In the genomic region with DNA sequence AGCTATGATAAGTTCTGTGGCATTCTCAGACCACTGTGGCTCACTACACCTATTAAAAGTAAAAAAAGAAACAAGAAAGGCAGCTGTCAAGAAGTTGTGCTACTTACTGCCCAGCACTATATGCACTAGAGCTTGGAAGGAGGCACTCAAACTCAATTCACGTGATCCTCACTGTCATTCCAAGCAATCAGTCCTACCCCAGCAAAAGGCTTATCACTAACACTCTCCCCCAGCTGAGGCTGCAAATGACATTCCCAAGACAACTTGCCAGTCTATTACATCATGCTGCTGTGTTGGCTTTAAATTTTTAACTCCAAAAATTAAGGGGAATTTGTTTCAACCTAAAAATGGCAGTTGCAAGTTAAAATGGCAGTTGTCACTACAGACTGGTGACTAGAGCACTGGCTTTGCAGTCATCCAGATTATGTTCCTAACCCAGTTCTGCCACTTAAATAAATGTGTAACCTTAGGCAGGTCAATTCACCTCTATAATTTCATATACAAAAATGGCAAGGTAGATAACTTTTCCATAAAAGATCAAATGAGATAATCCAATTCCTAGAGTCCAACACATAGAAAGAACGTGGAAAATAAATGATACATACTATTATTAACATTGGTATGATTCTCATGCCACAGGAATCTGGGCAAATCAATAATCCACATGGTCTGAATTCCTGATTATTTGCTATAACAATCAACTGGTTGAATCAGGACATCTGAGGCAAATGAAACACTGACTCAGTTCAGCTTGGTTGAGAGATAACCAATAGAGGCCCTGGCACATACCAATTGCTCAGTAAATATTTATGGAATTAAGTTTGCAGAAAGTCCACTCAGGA, we compare ENCODE assay signal across 11 cellular contexts. TPM values are rescaled to one million over a fixed set of nuclear protein-coding genes. Genes with fewer than 3 reads are reported as not detected.
A peak's percentile ranks its signal among the peaks of the same experiment; 100 is the strongest.
DNase-seq lines count a peak whose midpoint lies in the region; ATAC-seq and TF ChIP-seq lines count a peak whose summit lies in the region.
"Had no signal": no experiment of that assay in that cellular context is flagged by ENCODE, and none has a peak within 500 bp of the region (broad histone marks: within the 10 kb centered on the region; RNA-seq: fewer than 3 reads in every experiment).

No MANE protein-coding gene starts in this region.

- TF ChIP-seq EP300 in gastroesophageal sphincter (IDR thresholded peaks at IDR 0.05) = no peak

- TF ChIP-seq CTCF in HEK293 (tag by site-specific recombination; IDR thresholded peaks at IDR 0.05) (no peak), adrenal gland (IDR thresholded peaks at IDR 0.05) (no peak), gastroesophageal sphincter (IDR thresholded peaks at IDR 0.05) (no peak)

- peaks cover 55% of the 10 kb centered on the region for H3K4me1 ChIP-seq in HEK293 (ENCODE audit: control insufficient read depth, insufficient read depth, low read length)
- H3K4me1 ChIP-seq in adrenal gland (replicated peaks in 1 of 2) = peaks cover 39 to 77% of the 10 kb centered on the region in 2 donors
- H3K4me1 ChIP-seq in gastroesophageal sphincter = peaks cover 17 to 75% (median 50%) of the 10 kb centered on the region in 3 donors

- no peaks in the 10 kb centered on the region for H3K36me3 Mint-ChIP-seq in stimulated activated memory B cell treated with anti-CD40 and anti-IgM and Interleukin-4, amounts not matched to agents 10 μg/mL and 1 μg/mL and 100 μg/mL, for 72 hours
- no peaks in the 10 kb centered on the region for H3K36me3 Mint-ChIP-seq in activated naive CD4-positive, alpha-beta T cell treated with anti-CD3 and anti-CD28 coated beads for 36 hours (ENCODE audit: low read depth)

- H3K4me3 ChIP-seq in HEK293 (ENCODE audit: low read depth, low read length) (no peak overlapping the region), adrenal gland (no peak overlapping the region), gastroesophageal sphincter (no peak overlapping the region)

- H3K4me1 Mint-ChIP-seq in stimulated activated memory B cell treated with anti-CD40 and anti-IgM and Interleukin-4, amounts not matched to agents 10 μg/mL and 1 μg/mL and 100 μg/mL, for 72 hours = peaks cover 56% of the 10 kb centered on the region
- peaks cover 67% of the 10 kb centered on the region for H3K4me1 Mint-ChIP-seq in activated naive CD4-positive, alpha-beta T cell treated with anti-CD3 and anti-CD28 coated beads for 36 hours (ENCODE audit: low read depth)

- no peak for TF ChIP-seq POLR2A in adrenal gland (IDR thresholded peaks at IDR 0.05)
- no peak for TF ChIP-seq POLR2A in gastroesophageal sphincter (IDR thresholded peaks at IDR 0.05)

- WGBS in adrenal gland, 4 donors = 60 to 74% (median 67%) methylated on average over 2 of the region's 2 CpGs
- 40 to 54% methylated on average over 2 of the region's 2 CpGs for WGBS in gastroesophageal sphincter (ENCODE audit: low coverage in 1 of 2), 2 donors

- no peak overlapping the region for H3K27ac ChIP-seq in HEK293 (ENCODE audit: extremely low read depth, low read depth, low read length)
- H3K27ac ChIP-seq in adrenal gland = peak overlapping the region in 4 of 5 donors; percentile 10 to 69 (median 28)
- peak overlapping the region; percentile 5 to 41 (median 36) for H3K27ac ChIP-seq in gastroesophageal sphincter

- DNase-seq in adrenal gland = no peak
- no peak for DNase-seq in activated naive CD4-positive, alpha-beta T cell treated with anti-CD3 and anti-CD28 coated beads for 36 hours
- DNase-seq: activated T-cell treated with anti-CD3 and anti-CD28 coated beads, Interleukin-2, amount 50 U/mL, for 4 hours; midbrain; NCI-H748 treated with DMSO at 0.1 percent for 48 hours; T-helper 2 cell had no signal

- intact Hi-C loops in adrenal gland (cut with DNase I) = no loop called here
- intact Hi-C loops in activated naive CD4-positive, alpha-beta T cell treated with anti-CD3 and anti-CD28 coated beads for 36 hours (cut with micrococcal nuclease) = no loop called here

- H3K27me3 ChIP-seq in adrenal gland = no peaks in the 10 kb centered on the region
- no peaks in the 10 kb centered on the region for H3K27me3 ChIP-seq in gastroesophageal sphincter

- H3K36me3 ChIP-seq in HEK293 (ENCODE audit: control insufficient read depth in 2 of 2, insufficient read depth in 1 of 2, low read length in 2 of 2) (no peaks in the 10 kb centered on the region), adrenal gland (replicated peaks in 1 of 2) (no peaks in the 10 kb centered on the region), gastroesophageal sphincter (no peaks in the 10 kb centered on the region)

- CTCF ChIA-PET in HEK293 (lab: Yijun Ruan, JAX) = interaction anchor here (1.0 to 1.2 kb wide), 2 partner anchors 112 to 337 kb away, joined by 5 read pairs; no protein-coding TSS in a partner anchor
- CTCF ChIA-PET in activated naive CD4-positive, alpha-beta T cell treated with anti-CD3 and anti-CD28 coated beads for 36 hours (lab: Charles Lee) = interaction anchor here (3.4 kb wide), 1 partner anchor 42 kb away, joined by 11 read pairs; no protein-coding TSS in a partner anchor

- H3K27ac Mint-ChIP-seq in stimulated activated memory B cell treated with anti-CD40 and anti-IgM and Interleukin-4, amounts not matched to agents 10 μg/mL and 1 μg/mL and 100 μg/mL, for 72 hours = peak overlapping the region; percentile 24
- no peak overlapping the region for H3K27ac Mint-ChIP-seq in activated naive CD4-positive, alpha-beta T cell treated with anti-CD3 and anti-CD28 coated beads for 36 hours

- no peak overlapping the region for H3K4me3 Mint-ChIP-seq in stimulated activated memory B cell treated with anti-CD40 and anti-IgM and Interleukin-4, amounts not matched to agents 10 μg/mL and 1 μg/mL and 100 μg/mL, for 72 hours
- H3K4me3 Mint-ChIP-seq in activated naive CD4-positive, alpha-beta T cell treated with anti-CD3 and anti-CD28 coated beads for 36 hours = no peak overlapping the region
- H3K4me3 Mint-ChIP-seq: activated T-cell treated with anti-CD3 and anti-CD28 coated beads, Interleukin-2, amount 50 U/mL, for 4 hours had no signal

- POLR2A ChIA-PET in HEK293 (lab: Yijun Ruan, JAX) = no interaction called here

- ATAC-seq in gastroesophageal sphincter = no peak
- ATAC-seq in stimulated activated memory B cell treated with anti-CD40 and anti-IgM and Interleukin-4, amounts not matched to agents 10 μg/mL and 1 μg/mL and 100 μg/mL, for 72 hours = no peak
- ATAC-seq in HG02973 (IDR thresholded peaks at IDR 0.05; ENCODE audit: unreplicated experiment) = no peak
- no peak for ATAC-seq in HG02870 (IDR thresholded peaks at IDR 0.05; ENCODE audit: unreplicated experiment)
- ATAC-seq: activated T-cell treated with anti-CD3 and anti-CD28 coated beads, Interleukin-2, amount 50 U/mL, for 4 hours had no signal

- no peaks in the 10 kb centered on the region for H3K9me3 Mint-ChIP-seq in stimulated activated memory B cell treated with anti-CD40 and anti-IgM and Interleukin-4, amounts not matched to agents 10 μg/mL and 1 μg/mL and 100 μg/mL, for 72 hours
- H3K9me3 Mint-ChIP-seq in activated naive CD4-positive, alpha-beta T cell treated with anti-CD3 and anti-CD28 coated beads for 36 hours = no peaks in the 10 kb centered on the region
- H3K9me3 Mint-ChIP-seq: activated T-cell treated with anti-CD3 and anti-CD28 coated beads, Interleukin-2, amount 50 U/mL, for 4 hours had no signal

- H3K27me3 Mint-ChIP-seq in stimulated activated memory B cell treated with anti-CD40 and anti-IgM and Interleukin-4, amounts not matched to agents 10 μg/mL and 1 μg/mL and 100 μg/mL, for 72 hours = no peaks in the 10 kb centered on the region
- no peaks in the 10 kb centered on the region for H3K27me3 Mint-ChIP-seq in activated naive CD4-positive, alpha-beta T cell treated with anti-CD3 and anti-CD28 coated beads for 36 hours (ENCODE audit: low read depth)

- no peaks in the 10 kb centered on the region for H3K9me3 ChIP-seq in HEK293 (ENCODE audit: control insufficient read depth, insufficient read depth, low read depth, low read length)
- no peaks in the 10 kb centered on the region for H3K9me3 ChIP-seq in adrenal gland (replicated peaks in 1 of 3)
- no peaks in the 10 kb centered on the region for H3K9me3 ChIP-seq in gastroesophageal sphincter

TF ChIP-seq in HEK293, 187 proteins besides CTCF, POLR2A, EP300 and RAD21 (continues in another document):
- TF ChIP-seq ZNF350 (tag by site-specific recombination; IDR thresholded peaks at IDR 0.05) = no peak
- TF ChIP-seq, protein P1, sequence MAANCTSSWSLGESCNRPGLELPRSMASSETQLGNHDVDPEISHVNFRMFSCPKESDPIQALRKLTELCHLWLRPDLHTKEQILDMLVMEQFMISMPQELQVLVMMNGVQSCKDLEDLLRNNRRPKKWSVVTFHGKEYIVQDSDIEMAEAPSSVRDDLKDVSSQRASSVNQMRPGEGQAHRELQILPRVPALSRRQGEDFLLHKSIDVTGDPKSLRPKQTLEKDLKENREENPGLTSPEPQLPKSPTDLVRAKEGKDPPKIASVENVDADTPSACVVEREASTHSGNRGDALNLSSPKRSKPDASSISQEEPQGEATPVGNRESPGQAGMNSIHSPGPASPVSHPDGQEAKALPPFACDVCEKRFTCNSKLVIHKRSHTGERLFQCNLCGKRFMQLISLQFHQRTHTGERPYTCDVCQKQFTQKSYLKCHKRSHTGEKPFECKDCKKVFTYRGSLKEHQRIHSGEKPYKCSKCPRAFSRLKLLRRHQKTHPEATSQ (tag by site-specific recombination; IDR thresholded peaks at IDR 0.05) = no peak
- TF ChIP-seq, protein P2, sequence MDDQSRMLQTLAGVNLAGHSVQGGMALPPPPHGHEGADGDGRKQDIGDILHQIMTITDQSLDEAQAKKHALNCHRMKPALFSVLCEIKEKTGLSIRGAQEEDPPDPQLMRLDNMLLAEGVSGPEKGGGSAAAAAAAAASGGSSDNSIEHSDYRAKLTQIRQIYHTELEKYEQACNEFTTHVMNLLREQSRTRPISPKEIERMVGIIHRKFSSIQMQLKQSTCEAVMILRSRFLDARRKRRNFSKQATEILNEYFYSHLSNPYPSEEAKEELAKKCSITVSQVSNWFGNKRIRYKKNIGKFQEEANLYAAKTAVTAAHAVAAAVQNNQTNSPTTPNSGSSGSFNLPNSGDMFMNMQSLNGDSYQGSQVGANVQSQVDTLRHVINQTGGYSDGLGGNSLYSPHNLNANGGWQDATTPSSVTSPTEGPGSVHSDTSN (CRISPR knock-in tag; IDR thresholded peaks at IDR 0.05) = no peak

RNA-seq across cellular contexts. Expression of a gene that starts 52.4 kb away (rescaled TPM):
- 10 to 100 TPM; 41.7 to 89.0 (median 71.6) TPM for total RNA-seq in adrenal gland
- polyA plus RNA-seq in adrenal gland = 10 to 100 TPM in 2 of 3 donors, 1 to 10 TPM in 1; 6.8 to 51.6 (median 11.1) TPM
- total RNA-seq in gastroesophageal sphincter = 10 to 100 TPM; 64.3 to 88.3 (median 76.3) TPM
- 10 to 100 TPM; 32.8 to 35.5 TPM for total RNA-seq in activated naive CD4-positive, alpha-beta T cell treated with anti-CD3 and anti-CD28 coated beads for 36 hours
